Comparison of ENCODE assay signal across 8 cellular contexts in genomic region chr10:110859947-110860376, GRCh38. TPM values are rescaled to one million over a fixed set of nuclear protein-coding genes. Genes with fewer than 3 reads are reported as not detected.
A peak's percentile ranks its signal among the peaks of the same experiment; 100 is the strongest.
DNase-seq lines count a peak whose midpoint lies in the region; ATAC-seq and TF ChIP-seq lines count a peak whose summit lies in the region.

No MANE protein-coding gene starts in this region.

- H3F3A ChIP-seq in smooth muscle cell (ENCODE audit: low read depth) (no peaks in the 10 kb centered on the region), PC-9 (ENCODE audit: insufficient read depth, low read depth) (no peaks in the 10 kb centered on the region)

- 5% methylated on average over 1 of the region's 1 CpG for WGBS in smooth muscle cell (ENCODE audit: low lambda C conversion rate)

- H3K9me2 ChIP-seq in PC-9 (ENCODE audit: insufficient read depth) = no peaks in the 10 kb centered on the region

- H2AFZ ChIP-seq in smooth muscle cell (ENCODE audit: low read depth) (peak overlapping the region; percentile 11), PC-9 (no peak overlapping the region)

- H3K4me1 ChIP-seq in smooth muscle cell (ENCODE audit: low read depth) = peaks cover 6% of the 10 kb centered on the region
- H3K4me1 ChIP-seq in PC-9 (replicated peaks; ENCODE audit: insufficient read depth) = peaks cover 8% of the 10 kb centered on the region
- H3K4me1 ChIP-seq in BE2C = peaks cover 20% of the 10 kb centered on the region

- H3K4me3 ChIP-seq in SK-N-MC (peak overlapping the region; percentile 38; the same call in 1 of the 2 replicates), fibroblast of the aortic adventitia (ENCODE audit: low read depth, low read length) (no peak overlapping the region), smooth muscle cell (no peak overlapping the region), PC-9 (no peak overlapping the region), BE2C (ENCODE audit: low read depth, low read length) (no peak overlapping the region)

- no peaks in the 10 kb centered on the region for H3K9me3 ChIP-seq in SK-N-MC (ENCODE audit: low read depth, low read length)
- no peaks in the 10 kb centered on the region for H3K9me3 ChIP-seq in smooth muscle cell (replicated peaks; ENCODE audit: low read depth)
- no peaks in the 10 kb centered on the region for H3K9me3 ChIP-seq in PC-9 (ENCODE audit: insufficient read depth, low read depth)
- no peaks in the 10 kb centered on the region for H3K9me3 ChIP-seq in BE2C

- POLR2A ChIA-PET in PC-9 (lab: Charles Lee; ENCODE audit: unreplicated experiment) = no interaction called here

- DNase-seq in SK-N-MC (ENCODE audit: low read depth, low spot score) (no peak), fibroblast of the aortic adventitia (ENCODE audit: low read depth) (peak; percentile 92), smooth muscle cell (lab: John Stamatoyannopoulos, UW; ENCODE audit: unreplicated experiment) (no peak), PC-9 (no peak), BE2C (no peak), NCI-H226 (no peak)

- H4K20me1 ChIP-seq in smooth muscle cell (ENCODE audit: low read depth) = no peaks in the 10 kb centered on the region
- H4K20me1 ChIP-seq in PC-9 (ENCODE audit: insufficient read depth) = no peaks in the 10 kb centered on the region

- TF ChIP-seq CTCF in fibroblast of the aortic adventitia (IDR thresholded peaks at IDR 0.05; ENCODE audit: insufficient read depth, low read length) (no peak), smooth muscle cell (IDR thresholded peaks at IDR 0.05; ENCODE audit: borderline replicate concordance, insufficient read depth, poor library complexity, severe bottlenecking) (no peak), PC-9 (conservative IDR thresholded peaks at IDR 0.05) (no peak), BE2C (IDR thresholded peaks at IDR 0.05; ENCODE audit: low read depth, low read length) (no peak)

- H3K79me2 ChIP-seq in smooth muscle cell (ENCODE audit: low read depth) = no peaks in the 10 kb centered on the region
- H3K79me2 ChIP-seq in PC-9 (ENCODE audit: low read depth) = no peaks in the 10 kb centered on the region

- intact Hi-C loops in PC-9 (cut with micrococcal nuclease; ENCODE audit: unreplicated experiment) = no loop called here

- H3K4me2 ChIP-seq in smooth muscle cell (no peak overlapping the region), PC-9 (no peak overlapping the region)

- no TSS peak for BruUV-seq in PC-9 (replicated peaks; lab: Mats Ljungman, UMichigan)

- no peaks in the 10 kb centered on the region for H3K27me3 ChIP-seq in smooth muscle cell (ENCODE audit: low read depth)
- H3K27me3 ChIP-seq in PC-9 (ENCODE audit: insufficient read depth, low read depth) = no peaks in the 10 kb centered on the region
- H3K27me3 ChIP-seq in BE2C = no peaks in the 10 kb centered on the region

- ATAC-seq in GM18498 (IDR thresholded peaks at IDR 0.05; ENCODE audit: unreplicated experiment) (peak; percentile 5), HG03432 (IDR thresholded peaks at IDR 0.05; ENCODE audit: unreplicated experiment) (no peak)

- H3K27ac ChIP-seq in SK-N-MC = peak overlapping the region; percentile 91
- peak overlapping the region; percentile 6 for H3K27ac ChIP-seq in smooth muscle cell (ENCODE audit: low read depth)
- H3K27ac ChIP-seq in PC-9 = no peak overlapping the region

- CTCF ChIA-PET in PC-9 (lab: Charles Lee) = no interaction called here

- no peak overlapping the region for H3K9ac ChIP-seq in SK-N-MC (ENCODE audit: insufficient read length)
- no peak overlapping the region for H3K9ac ChIP-seq in smooth muscle cell (ENCODE audit: low read depth)

- no peaks in the 10 kb centered on the region for H3K36me3 ChIP-seq in SK-N-MC (ENCODE audit: insufficient read depth, low read length)
- H3K36me3 ChIP-seq in smooth muscle cell (ENCODE audit: low read depth) = no peaks in the 10 kb centered on the region
- no peaks in the 10 kb centered on the region for H3K36me3 ChIP-seq in PC-9 (ENCODE audit: low read depth)
- no peaks in the 10 kb centered on the region for H3K36me3 ChIP-seq in BE2C

RNA-seq across cellular contexts. Expression of gene PDCD4, which starts 11.8 kb away (rescaled TPM):
- total RNA-seq in fibroblast of the aortic adventitia (ENCODE audit: low replicate concordance) (52.9 and 302 TPM in 2 replicates), smooth muscle cell (67.0 and 73.5 TPM in 2 replicates), PC-9 (2021) (92.4 and 96.4 TPM in 2 replicates)
- 124 and 141 TPM in 2 replicates for polyA plus RNA-seq in smooth muscle cell
- polyA plus RNA-seq in BE2C (2012; ENCODE audit: insufficient read depth, insufficient read length, low read depth) = 30.0 TPM

RNA-seq across cellular contexts. Expression of gene BBIP1, which starts 59.0 kb away (rescaled TPM):
- total RNA-seq in fibroblast of the aortic adventitia (ENCODE audit: low replicate concordance) (2.6 and 38.1 TPM in 2 replicates), smooth muscle cell (19.5 and 22.3 TPM in 2 replicates), PC-9 (2021) (8.5 and 14.9 TPM in 2 replicates)
- 17.8 and 26.3 TPM in 2 replicates for polyA plus RNA-seq in smooth muscle cell
- polyA plus RNA-seq in BE2C (2012; ENCODE audit: insufficient read depth, insufficient read length, low read depth) = 15.2 TPM

RNA-seq across cellular contexts. Expression of gene SHOC2, which starts 59.4 kb away (rescaled TPM):
- 63.9 and 70.1 TPM in 2 replicates for total RNA-seq in fibroblast of the aortic adventitia (ENCODE audit: low replicate concordance)
- 45.1 and 54.4 TPM in 2 replicates for total RNA-seq in smooth muscle cell
- 19.3 and 22.7 TPM in 2 replicates for polyA plus RNA-seq in smooth muscle cell
- total RNA-seq in PC-9 (2021) = 14.2 and 20.2 TPM in 2 replicates
- polyA plus RNA-seq in BE2C (2012; ENCODE audit: insufficient read depth, insufficient read length, low read depth) = 20.7 TPM
